Comparison of ENCODE assay signal across 21 cellular contexts in genomic region chr2:105085525-105085924, GRCh38.
"Had no signal": no experiment of that assay in that cellular context is flagged by ENCODE, and none has a peak within 500 bp of the region (broad histone marks: within the 10 kb centered on the region; RNA-seq: fewer than 3 reads in every experiment).

No MANE protein-coding gene starts in this region.

- H3K9me3 ChIP-seq: colonic mucosa, left ventricle myocardium inferior, lower lobe of right lung, ovary, right atrium auricular region, sigmoid colon, suprapubic skin, thyroid gland, uterus had no signal

- ATAC-seq: lower lobe of right lung; natural killer cell treated with Interleukin-12 subunit alpha and Interleukin-12 subunit beta and Interleukin-15 and Interleukin-18, amount 100 ng/mL, for 72 hours had no signal

- H3K4me2 ChIP-seq: neural progenitor cell had no signal

- H3K36me3 ChIP-seq: colonic mucosa, ovary, right atrium auricular region, thyroid gland, uterus had no signal

- DNase-seq: colonic mucosa; dermis blood vessel endothelial cell; endodermal cell; foreskin fibroblast; immature natural killer cell; left ventricle myocardium inferior; lower lobe of right lung; mesenchymal stem cell; midbrain; nucleus accumbens; ovary; sigmoid colon; small intestine; stimulated activated CD4-positive, alpha-beta T cell treated with anti-CD3 and anti-CD28 coated beads, Interleukin-12 subunit alpha, Interleukin-12 subunit beta, amount 100 ng/mL, for 4 hours; stimulated activated naive CD4-positive, alpha-beta T cell treated with Interleukin-2 at 50 U/mL for 16 hours; thyroid gland; uterus had no signal

- H3K27ac ChIP-seq: colonic mucosa, left ventricle myocardium inferior, lower lobe of right lung, neural progenitor cell, ovary, right atrium auricular region, sigmoid colon, suprapubic skin, thyroid gland, uterus had no signal

- H3K4me1 ChIP-seq: colonic mucosa, lower lobe of right lung, right atrium auricular region, sigmoid colon, suprapubic skin, thyroid gland, uterus had no signal

- H3K27me3 ChIP-seq: colonic mucosa, neural progenitor cell, ovary, right atrium auricular region, sigmoid colon, suprapubic skin, thyroid gland, uterus had no signal

- H3K9ac ChIP-seq: neural progenitor cell had no signal

- H2AFZ ChIP-seq: neural progenitor cell had no signal

- H3K4me3 ChIP-seq: colonic mucosa, left ventricle myocardium inferior, lower lobe of right lung, neural progenitor cell, ovary, right atrium auricular region, sigmoid colon, suprapubic skin, thyroid gland, uterus had no signal
